ENCODE assay signal across 8 cellular contexts in genomic region chr5:159316519-159317383, GRCh38. TPM values are rescaled to one million over a fixed set of nuclear protein-coding genes. Genes with fewer than 3 reads are reported as not detected.
DNase-seq lines count a peak whose midpoint lies in the region; ATAC-seq and TF ChIP-seq lines count a peak whose summit lies in the region.

No MANE protein-coding gene starts in this region.

- H3K79me2 ChIP-seq in osteoblast (ENCODE audit: insufficient read depth, low read length), result no peaks in the 10 kb centered on the region

- H3K27ac ChIP-seq in esophagus muscularis mucosa (replicated peaks in 1 of 4) (no peak overlapping the region), osteoblast (ENCODE audit: low read depth, low read length) (no peak overlapping the region)

- H3K27me3 ChIP-seq in esophagus muscularis mucosa (peaks cover 0 to 28% (median 0%) of the 10 kb centered on the region in 4 donors), osteoblast (ENCODE audit: insufficient read depth, low read length) (peaks cover 12% of the 10 kb centered on the region)

- WGBS in esophagus muscularis mucosa, result 75% methylated on average over 9 of the region's 9 CpGs

- no peak for ATAC-seq in GM21529 (IDR thresholded peaks at IDR 0.05; ENCODE audit: unreplicated experiment)

- H3K9me3 ChIP-seq in esophagus muscularis mucosa (no peaks in the 10 kb centered on the region), osteoblast (ENCODE audit: low read depth, low read length) (no peaks in the 10 kb centered on the region)

- H3K4me1 ChIP-seq in esophagus muscularis mucosa (no peaks in the 10 kb centered on the region), osteoblast (ENCODE audit: insufficient read depth, low read length) (no peaks in the 10 kb centered on the region)

- H2AFZ ChIP-seq in osteoblast (ENCODE audit: low read length), result no peak overlapping the region

- TF ChIP-seq EP300 in esophagus muscularis mucosa (IDR thresholded peaks at IDR 0.05), result no peak

- no peak for TF ChIP-seq POLR2A in esophagus muscularis mucosa (IDR thresholded peaks at IDR 0.05; ENCODE audit: low read depth)

- peak; percentile 79 for TF ChIP-seq CTCF in GM12874 (IDR thresholded peaks at IDR 0.05; ENCODE audit: insufficient read depth, low read depth, low read length)
- TF ChIP-seq CTCF in WI38 (IDR thresholded peaks at IDR 0.05; ENCODE audit: low read depth, low read length), result peak; percentile 62
- peak; percentile 18 to 46 (median 30) for TF ChIP-seq CTCF in esophagus muscularis mucosa (IDR thresholded peaks at IDR 0.05)
- TF ChIP-seq CTCF in osteoblast (IDR thresholded peaks at IDR 0.05; ENCODE audit: extremely low read depth, low read depth, low read length), result peak; percentile 77

- no peak overlapping the region for H3K4me2 ChIP-seq in osteoblast (ENCODE audit: insufficient read depth, low read length)

- intact Hi-C loops in esophagus muscularis mucosa (cut with DNase I), result no loop called here

- H3K4me3 ChIP-seq in WI38 (ENCODE audit: low read depth, low read length) (no peak overlapping the region), esophagus muscularis mucosa (no peak overlapping the region), osteoblast (ENCODE audit: insufficient read depth, low read length) (no peak overlapping the region)

- no peaks in the 10 kb centered on the region for H3K36me3 ChIP-seq in esophagus muscularis mucosa
- H3K36me3 ChIP-seq in osteoblast (ENCODE audit: insufficient read depth, low read length), result no peaks in the 10 kb centered on the region

- peak; percentile 56 for DNase-seq in AG20443 (ENCODE audit: low spot score)
- DNase-seq in M059J (ENCODE audit: low read depth), result peak; percentile 52
- DNase-seq in esophagus muscularis mucosa (ENCODE audit: extremely low spot score), result no peak
- DNase-seq in osteoblast (ENCODE audit: insufficient read length, low spot score, missing footprints), result peak; percentile 84
- DNase-seq in epidermal melanocyte (ENCODE audit: insufficient read length, low spot score), result no peak

- no peaks in the 10 kb centered on the region for H4K20me1 ChIP-seq in osteoblast (ENCODE audit: insufficient read depth, low read length)

RNA-seq across cellular contexts. Expression of gene IL12B, which starts 13.5 kb away (rescaled TPM):
- not detected in 2 replicates for total RNA-seq in M059J (2014; rRNA removed; shearing (Covaris generic))
- total RNA-seq in esophagus muscularis mucosa (under 1 TPM in 1 of 4 donors, not detected in 3; 0.17 TPM), osteoblast (not detected in 2 replicates)

RNA-seq across cellular contexts. Expression of gene UBLCP1, which starts 53.7 kb away (rescaled TPM):
- total RNA-seq in M059J (2014; rRNA removed; shearing (Covaris generic)), result 29.9 and 36.4 TPM in 2 replicates
- total RNA-seq in esophagus muscularis mucosa (10 to 100 TPM; 17.5 to 22.8 (median 21.1) TPM), osteoblast (36.9 and 37.1 TPM in 2 replicates)

Comparison
In these comparisons a context has a peak if more than half of its experiments do, and no peak if none do; other contexts are left out.
1. DNase-seq: peak in AG20443 (single experiment), M059J (single experiment) and osteoblast (single experiment); none in esophagus muscularis mucosa (single experiment) and epidermal melanocyte (single experiment).
2. Peak in every context shown above with its lines, with median percentiles within 50 percentile points of each other: CTCF ChIP-seq.